24 cellular contexts compared by ENCODE assay signal in genomic region chr1:93262645-93263044, GRCh38.
"Had no signal": no experiment of that assay in that cellular context is flagged by ENCODE, and none has a peak within 500 bp of the region (broad histone marks: within the 10 kb centered on the region; RNA-seq: fewer than 3 reads in every experiment).

No MANE protein-coding gene starts in this region.

- H2AFZ ChIP-seq: hepatocyte had no signal

- H3K27ac Mint-ChIP-seq: dendritic cell treated with granulocyte-macrophage colony-stimulating factor and Interleukin-4, amounts not matched to agents 40 ng/mL and 50 ng/mL, for 4 days; effector memory CD8-positive, alpha-beta T cell; memory B cell; nephron had no signal

- H3K36me3 ChIP-seq: lower lobe of right lung, thoracic aorta had no signal

- H3K79me2 ChIP-seq: hepatocyte had no signal

- H3K27me3 ChIP-seq: foreskin keratinocyte, hepatocyte, sigmoid colon, stomach, transverse colon had no signal

- ATAC-seq: effector memory CD8-positive, alpha-beta T cell; foreskin keratinocyte; left cardiac atrium; lower lobe of right lung had no signal

- H3K4me2 ChIP-seq: hepatocyte had no signal

- H3K4me1 ChIP-seq: left ventricle myocardium inferior, lower lobe of right lung, sigmoid colon, transverse colon had no signal

- H3K27me3 Mint-ChIP-seq: dendritic cell treated with granulocyte-macrophage colony-stimulating factor and Interleukin-4, amounts not matched to agents 40 ng/mL and 50 ng/mL, for 4 days; effector memory CD8-positive, alpha-beta T cell; memory B cell; naive B cell had no signal

- H3K4me1 Mint-ChIP-seq: nephron had no signal

- H3K27ac ChIP-seq: epithelial cell of prostate, foreskin keratinocyte, hepatocyte, left ventricle myocardium inferior, lower lobe of right lung, sigmoid colon, skin epidermis, stomach, thoracic aorta, transverse colon had no signal

- H3K4me3 ChIP-seq: hepatocyte, left ventricle myocardium inferior, lower lobe of right lung, sigmoid colon, skin epidermis, stomach, thoracic aorta, transverse colon had no signal

- H3K4me3 Mint-ChIP-seq: dendritic cell treated with granulocyte-macrophage colony-stimulating factor and Interleukin-4, amounts not matched to agents 40 ng/mL and 50 ng/mL, for 4 days; effector memory CD8-positive, alpha-beta T cell; memory B cell; nephron had no signal

- DNase-seq: effector memory CD8-positive, alpha-beta T cell; foreskin keratinocyte; head of caudate nucleus; kidney; left cardiac atrium; left ventricle myocardium inferior; lower lobe of right lung; midbrain; naive B cell; posterior cingulate gyrus; sigmoid colon; stimulated activated CD4-positive, alpha-beta T cell treated with anti-CD3 and anti-CD28 coated beads, Interleukin-12 subunit alpha, Interleukin-12 subunit beta, amount 100 ng/mL, for 4 hours; stimulated activated naive CD4-positive, alpha-beta T cell; stomach; substantia nigra; transverse colon had no signal

- FAIRE-seq: colon, kidney had no signal
